Comparison of ENCODE assay signal across 20 cellular contexts in the genomic region with DNA sequence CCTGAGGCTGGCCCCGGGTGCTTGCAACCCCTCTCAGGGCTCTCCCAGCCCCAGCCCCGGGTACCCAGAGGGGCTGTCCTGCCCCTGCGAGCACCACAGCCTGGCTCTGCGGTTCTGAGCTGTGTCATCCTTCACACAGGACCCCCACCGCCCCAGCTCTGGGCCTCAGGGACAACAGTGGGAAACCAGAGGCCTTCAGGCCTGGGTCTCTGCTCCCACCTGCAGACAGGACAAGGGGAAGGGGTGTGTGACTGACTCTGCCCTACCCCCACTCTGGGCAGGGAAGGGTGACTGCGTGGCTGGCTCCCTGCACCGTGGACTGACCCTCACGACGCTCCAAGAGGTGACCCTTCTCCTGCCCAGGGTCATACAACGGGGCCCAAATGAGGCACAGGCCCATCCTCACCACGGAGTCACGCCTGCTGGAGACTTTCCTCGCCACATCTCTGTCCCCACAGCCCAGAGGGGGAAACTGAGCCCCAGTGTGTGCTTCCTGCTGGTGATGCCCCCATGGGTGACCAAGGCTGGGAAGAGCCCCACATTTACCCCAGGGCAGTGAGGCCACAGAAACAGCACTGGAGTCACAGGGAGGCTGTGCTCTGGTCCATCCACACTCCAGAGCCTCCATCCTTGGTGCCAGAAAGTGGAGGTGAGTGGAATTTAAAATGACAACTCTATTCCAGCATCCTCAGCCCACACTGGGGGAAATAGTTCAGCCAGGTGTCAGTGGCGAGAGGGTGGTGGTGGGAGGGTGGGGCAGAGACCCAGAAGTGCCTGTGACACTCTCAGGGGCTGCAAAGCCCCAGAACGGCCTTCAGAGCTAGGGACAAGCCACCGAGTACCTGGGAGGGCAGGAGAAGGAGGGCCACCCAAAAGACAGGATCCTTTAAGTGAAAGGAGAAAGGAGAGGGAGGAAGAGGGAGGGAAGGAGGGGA. TPM values are rescaled to one million over a fixed set of nuclear protein-coding genes. Genes with fewer than 3 reads are reported as not detected.
DNase-seq lines count a peak whose midpoint lies in the region; ATAC-seq and TF ChIP-seq lines count a peak whose summit lies in the region.
"Had no signal": no experiment of that assay in that cellular context is flagged by ENCODE, and none has a peak within 500 bp of the region (broad histone marks: within the 10 kb centered on the region; RNA-seq: fewer than 3 reads in every experiment).

No MANE protein-coding gene starts in this region.

- TF ChIP-seq CTCF in lung (IDR thresholded peaks at IDR 0.05; ENCODE audit: control extremely low read depth, extremely low read depth) (no peak), stomach (IDR thresholded peaks at IDR 0.05) (no peak)

- no peaks in the 10 kb centered on the region for H3K36me3 ChIP-seq in lung (ENCODE audit: control insufficient read depth in 2 of 2, insufficient read depth in 2 of 2, low read length in 2 of 2)
- no peaks in the 10 kb centered on the region for H3K36me3 ChIP-seq in stomach
- H3K36me3 ChIP-seq: upper lobe of left lung had no signal

- 86 to 94% methylated on average over 16 of the region's 16 CpGs for WGBS in lung, 2 donors
- 80 to 88% (median 85%) methylated on average over 11 to 16 of the region's 16 CpGs for WGBS in stomach, 5 donors

- ATAC-seq in lung (ENCODE audit: insufficient read depth, low FRiP score): no peak
- ATAC-seq: A549 had no signal

- peaks cover 0 to 4% of the 10 kb centered on the region in 2 donors for H3K9me3 ChIP-seq in lung (ENCODE audit: control insufficient read depth in 2 of 2, insufficient read depth in 1 of 2, low read length in 1 of 2)
- peaks cover 0 to 5% (median 3%) of the 10 kb centered on the region in 4 donors for H3K9me3 ChIP-seq in stomach
- H3K9me3 ChIP-seq: upper lobe of left lung had no signal

- intact Hi-C loops in stomach (cut with DNase I; ENCODE audit: low total_unique reads): no loop called here

- no peaks in the 10 kb centered on the region for H3K27me3 ChIP-seq in lung (ENCODE audit: control insufficient read depth, insufficient read depth)
- H3K27me3 ChIP-seq in stomach: peaks cover 0 to 36% (median 14%) of the 10 kb centered on the region in 3 donors

- H3K4me3 ChIP-seq in lung (no peak overlapping the region), stomach (no peak overlapping the region)
- H3K4me3 ChIP-seq: A549, upper lobe of left lung had no signal

- no peak for TF ChIP-seq EP300 in stomach (IDR thresholded peaks at IDR 0.05)

- H3K27ac ChIP-seq in lung (ENCODE audit: low read depth in 1 of 2, low read length in 1 of 2) (peak overlapping the region in 1 of 2 donors; percentile 71), stomach (no peak overlapping the region)
- H3K27ac ChIP-seq: A549, upper lobe of left lung had no signal

- DNase-seq in activated CD8-positive, alpha-beta memory T cell treated with anti-CD3 and anti-CD28 coated beads for 24 hours: peak; percentile 42
- DNase-seq in activated CD8-positive, alpha-beta memory T cell treated with anti-CD3 and anti-CD28 coated beads, Interleukin-2, amount 50 U/mL, for 4 hours: no peak
- peak; percentile 36 for DNase-seq in ecto neural progenitor cell (ENCODE audit: low spot score)
- peak; percentile 27 for DNase-seq in lung (ENCODE audit: low spot score)
- DNase-seq in stomach: peak; percentile 14
- DNase-seq in 8988T: no peak
- no peak for DNase-seq in DMS79 treated with DMSO at 0.1 percent for 48 hours (lab: John Stamatoyannopoulos, UW)
- DNase-seq in superior temporal gyrus (ENCODE audit: extremely low spot score): no peak
- DNase-seq: activated CD4-positive, CD25-positive, alpha-beta regulatory T cell treated with anti-CD3 and anti-CD28 coated beads, Interleukin-2, amount 50 U/mL, for 72 hours; DND-41; glutamatergic neuron; Karpas-422; NCI-H187 treated with DMSO at 0.1 percent for 48 hours; occipital lobe; OCI-M1; retina; SHP77; SW 1271 had no signal

- H3K4me1 ChIP-seq in lung (ENCODE audit: control insufficient read depth in 2 of 2, insufficient read depth in 2 of 2, low read length in 2 of 2): peaks cover 0 to 5% of the 10 kb centered on the region in 2 donors
- H3K4me1 ChIP-seq in stomach: peaks cover 0 to 12% (median 10%) of the 10 kb centered on the region in 4 donors
- H3K4me1 ChIP-seq: A549 had no signal

- no peak for TF ChIP-seq POLR2A in stomach (IDR thresholded peaks at IDR 0.05)

RNA-seq across cellular contexts. Expression of a gene that starts 13.6 kb away (rescaled TPM):
- total RNA-seq in lung: under 1 TPM; 0.40 to 0.80 TPM
- polyA plus RNA-seq in lung: under 1 TPM; 0.12 to 0.25 TPM
- 1 to 10 TPM in 2 of 5 donors, under 1 TPM in 1, not detected in 2; 0.92 to 7.6 (median 4.6) TPM for total RNA-seq in stomach
- polyA plus RNA-seq in stomach: 10 to 100 TPM in 1 of 3 donors, 1 to 10 TPM in 2; 2.9 to 28.4 (median 6.2) TPM

Comparison
In these comparisons a context has a peak if more than half of its experiments do, and no peak if none do; other contexts are left out.
1. DNase-seq: peak in activated CD8-positive, alpha-beta memory T cell treated with anti-CD3 and anti-CD28 coated beads for 24 hours (single experiment), ecto neural progenitor cell (single experiment), lung (single experiment) and stomach (single experiment); none in activated CD8-positive, alpha-beta memory T cell treated with anti-CD3 and anti-CD28 coated beads, Interleukin-2, amount 50 U/mL, for 4 hours (single experiment), 8988T (single experiment), DMS79 treated with DMSO at 0.1 percent for 48 hours (single experiment) and superior temporal gyrus (single experiment).